In the genomic region with DNA sequence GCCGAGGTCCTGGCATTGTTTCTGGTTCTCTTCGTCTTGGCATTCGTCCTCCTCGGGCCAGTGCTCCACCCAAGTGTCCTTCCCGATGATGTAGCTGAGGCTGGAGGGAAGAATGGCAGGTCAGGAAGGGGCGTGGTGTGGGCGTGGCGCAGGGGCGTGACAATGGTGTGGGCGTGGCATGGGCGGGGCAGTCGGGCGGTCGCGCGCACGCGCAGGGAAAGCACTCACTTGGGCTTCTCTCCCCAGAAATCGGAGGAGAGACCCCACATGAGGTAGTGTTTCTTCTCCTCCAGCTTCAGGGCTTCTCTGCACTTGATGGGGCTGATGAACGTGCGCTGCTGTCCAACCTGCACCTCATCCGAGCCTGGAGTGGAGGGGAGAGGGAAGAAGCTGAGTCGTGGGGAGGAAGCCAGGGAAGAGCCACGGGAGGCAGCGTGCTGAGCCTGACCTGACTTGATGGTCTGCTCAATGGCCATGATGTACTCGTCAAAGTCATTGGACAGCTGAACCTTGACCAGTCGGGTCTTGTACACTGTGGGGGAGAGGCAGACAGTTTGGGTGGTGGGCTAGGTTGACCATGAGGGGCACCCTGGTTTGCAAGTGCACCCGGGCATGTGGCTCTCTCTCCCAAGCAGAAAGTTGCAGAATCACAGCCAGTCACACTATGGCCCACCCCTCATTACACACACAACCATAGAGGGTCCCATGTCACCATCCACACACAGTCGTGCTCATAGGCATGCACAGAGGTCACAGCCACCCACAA, we compare ENCODE assay signal across 1 cellular context.
TF ChIP-seq lines count a peak whose summit lies in the region.

No MANE protein-coding gene starts in this region.

TF ChIP-seq in K562, 482 proteins besides CTCF, POLR2A, EP300 and RAD21 (continued from another document):
- TF ChIP-seq ATF6 (CRISPR knock-in tag; IDR thresholded peaks at IDR 0.05) (no peak), NFE2 (IDR thresholded peaks at IDR 0.05; ENCODE audit: low read depth) (no peak), ZNF224 (CRISPR knock-in tag; IDR thresholded peaks at IDR 0.05) (no peak), OTX1 (CRISPR knock-in tag; IDR thresholded peaks at IDR 0.05) (0 out of 2 replicates have a peak, but pooled peaks have one; percentile 53), RUNX1 (IDR thresholded peaks at IDR 0.05; ENCODE audit: low read depth) (no peak), ILK (tag; IDR thresholded peaks at IDR 0.05; ENCODE audit: borderline replicate concordance, low read depth) (no peak), ZNF253 (CRISPR knock-in tag; conservative IDR thresholded peaks at IDR 0.05) (no peak), ARNT (IDR thresholded peaks at IDR 0.05) (no peak), CEBPG (CRISPR knock-in tag; IDR thresholded peaks at IDR 0.05) (no peak), CEBPG (tag; conservative IDR thresholded peaks at IDR 0.05 in 1 of 2, IDR thresholded peaks at IDR 0.05 in 1 of 2) (no peak), NFATC3 (IDR thresholded peaks at IDR 0.05) (no peak), SMAD3 (CRISPR knock-in tag; conservative IDR thresholded peaks at IDR 0.05) (no peak), MYC (IDR thresholded peaks at IDR 0.05; ENCODE audit: low read depth, low read length) (no peak), MYC (CRISPR knock-in tag; IDR thresholded peaks at IDR 0.05; ENCODE audit: borderline replicate concordance, low read depth) (no peak), CBX3 (IDR thresholded peaks at IDR 0.05; ENCODE audit: borderline replicate concordance in 1 of 2, low read length in 2 of 2) (0 out of 3 replicates have a peak, but pooled peaks of 1 of the 2 experiments have one; percentile 35), SUPT5H (IDR thresholded peaks at IDR 0.05) (peak; percentile 66), ERF (CRISPR knock-in tag; IDR thresholded peaks at IDR 0.05) (no peak), HDAC8 (tag; IDR thresholded peaks at IDR 0.05) (no peak), NCOA6 (IDR thresholded peaks at IDR 0.05) (no peak), ZNF589 (CRISPR knock-in tag; IDR thresholded peaks at IDR 0.05; ENCODE audit: low read depth) (0 out of 2 replicates have a peak, but pooled peaks have one; percentile 45), SMARCE1 (IDR thresholded peaks at IDR 0.05) (no peak), RBFOX2 (IDR thresholded peaks at IDR 0.05; ENCODE audit: low read depth, low read length) (peak; percentile 58), CCNT2 (IDR thresholded peaks at IDR 0.05; ENCODE audit: borderline replicate concordance, extremely low read depth, insufficient read length, low read depth, low read length) (peak; percentile 35), HNRNPL (IDR thresholded peaks at IDR 0.05; ENCODE audit: low read depth, low read length) (no peak)
